In genomic region chr12:47591795-47592194, GRCh38 we compare ENCODE assay signal across 19 cellular contexts.
A peak's percentile ranks its signal among the peaks of the same experiment; 100 is the strongest.
DNase-seq lines count a peak whose midpoint lies in the region; ATAC-seq and TF ChIP-seq lines count a peak whose summit lies in the region.
"Had no signal": no experiment of that assay in that cellular context is flagged by ENCODE, and none has a peak within 500 bp of the region (broad histone marks: within the 10 kb centered on the region; RNA-seq: fewer than 3 reads in every experiment).

No MANE protein-coding gene starts in this region.

- H3K27ac ChIP-seq in heart left ventricle (peak overlapping the region in 3 of 12 donors; percentile 22 to 35 (median 24)), skin epidermis (peak overlapping the region in 12 of 21 experiments; percentile 4 to 66 (median 46))
- H3K27ac ChIP-seq: psoas muscle had no signal

- intact Hi-C loops in heart left ventricle (cut with DNase I): no loop called here
- intact Hi-C loops in cardiac septum (cut with DNase I): no loop called here

- no peaks in the 10 kb centered on the region for H3K27me3 Mint-ChIP-seq in mesothelial cell of epicardium (ENCODE audit: low read depth)

- WGBS in heart left ventricle, 4 donors: 38 to 55% (median 47%) methylated on average over 4 of the region's 4 CpGs

- peaks cover 0 to 22% (median 7%) of the 10 kb centered on the region in 12 donors for H3K4me1 ChIP-seq in heart left ventricle
- peaks cover 12% of the 10 kb centered on the region for H3K4me1 ChIP-seq in adipocyte (ENCODE audit: control insufficient read depth, insufficient read depth, low read length)
- H3K4me1 ChIP-seq: psoas muscle had no signal

- peak overlapping the region; percentile 13 for H3K27ac Mint-ChIP-seq in mesothelial cell of epicardium
- H3K27ac Mint-ChIP-seq: activated CD4-positive, alpha-beta T cell treated with anti-CD3 and anti-CD28 coated beads, Interleukin-2, amount 10 ng/mL, durations not matched to agents 24 days and 14 days; CD14-positive monocyte; HFFc6; natural killer cell had no signal

- H3K4me3 Mint-ChIP-seq in mesothelial cell of epicardium: no peak overlapping the region
- H3K4me3 Mint-ChIP-seq: activated CD4-positive, alpha-beta T cell treated with anti-CD3 and anti-CD28 coated beads, Interleukin-2, amount 10 ng/mL, durations not matched to agents 24 days and 14 days; CD14-positive monocyte; HFFc6; natural killer cell had no signal

- peaks cover 3% of the 10 kb centered on the region for H3K36me3 Mint-ChIP-seq in mesothelial cell of epicardium
- H3K36me3 Mint-ChIP-seq: CD14-positive monocyte, natural killer cell had no signal

- peaks cover 14% of the 10 kb centered on the region for H3K4me1 Mint-ChIP-seq in mesothelial cell of epicardium
- H3K4me1 Mint-ChIP-seq: activated CD4-positive, alpha-beta T cell treated with anti-CD3 and anti-CD28 coated beads, Interleukin-2, amount 10 ng/mL, durations not matched to agents 24 days and 14 days; natural killer cell had no signal

- H3K36me3 ChIP-seq in heart left ventricle: no peaks in the 10 kb centered on the region
- H3K36me3 ChIP-seq in adipocyte (ENCODE audit: control insufficient read depth, insufficient read depth, low read length, severe bottlenecking): no peaks in the 10 kb centered on the region

- H3K4me3 ChIP-seq in heart left ventricle (no peak overlapping the region), adipocyte (ENCODE audit: low read length) (peak overlapping the region; percentile 39), skin epidermis (no peak overlapping the region)
- H3K4me3 ChIP-seq: psoas muscle had no signal

- no peak overlapping the region for H3K9ac ChIP-seq in adipocyte (ENCODE audit: low read length)
- H3K9ac ChIP-seq: SK-N-SH had no signal

- DNase-seq in heart left ventricle: no peak
- DNase-seq in cardiac septum (ENCODE audit: low spot score): no peak
- DNase-seq in adipocyte (ENCODE audit: low read depth): peak; percentile 4
- DNase-seq in mesothelial cell of epicardium (ENCODE audit: low spot score in 2 of 2, unreplicated experiment in 2 of 2): no peak
- DNase-seq in T1000 (lab: John Stamatoyannopoulos, UW): no peak
- DNase-seq in NCI-H510A treated with DMSO at 0.1 percent for 48 hours (lab: John Stamatoyannopoulos, UW): no peak
- DNase-seq: activated CD4-positive, alpha-beta T cell treated with anti-CD3 and anti-CD28 coated beads, Interleukin-2, amount 10 ng/mL, durations not matched to agents 24 days and 14 days; activated naive CD4-positive, alpha-beta T cell; cerebellar nuclear complex; HFFc6; natural killer cell; NCI-H1694; NCI-H226; OCI-M1; psoas muscle; SK-N-SH had no signal

- H3K9me3 ChIP-seq in heart left ventricle (no peaks in the 10 kb centered on the region), adipocyte (ENCODE audit: control insufficient read depth, low read length) (no peaks in the 10 kb centered on the region)
- H3K9me3 ChIP-seq: psoas muscle, SK-N-SH had no signal

- TF ChIP-seq POLR2A in heart left ventricle (IDR thresholded peaks at IDR 0.05): no peak

- no peaks in the 10 kb centered on the region for H3K9me3 Mint-ChIP-seq in mesothelial cell of epicardium
- H3K9me3 Mint-ChIP-seq: activated CD4-positive, alpha-beta T cell treated with anti-CD3 and anti-CD28 coated beads, Interleukin-2, amount 10 ng/mL, durations not matched to agents 24 days and 14 days; HFFc6; natural killer cell had no signal

- ATAC-seq in heart left ventricle (peak in 3 of 4 donors; percentile 34 to 41 (median 38)), GM21390 (IDR thresholded peaks at IDR 0.05; ENCODE audit: unreplicated experiment) (no peak)
- ATAC-seq: natural killer cell, psoas muscle had no signal

- H3K27me3 ChIP-seq in heart left ventricle: no peaks in the 10 kb centered on the region
- no peaks in the 10 kb centered on the region for H3K27me3 ChIP-seq in adipocyte (replicated peaks; ENCODE audit: control insufficient read depth, insufficient read depth, low read length)

- no peak for TF ChIP-seq CTCF in heart left ventricle (IDR thresholded peaks at IDR 0.05)
- TF ChIP-seq CTCF in mesothelial cell of epicardium (IDR thresholded peaks at IDR 0.05; ENCODE audit: unreplicated experiment): no peak
